ENCODE assay signal across 1 cellular context in the genomic region with DNA sequence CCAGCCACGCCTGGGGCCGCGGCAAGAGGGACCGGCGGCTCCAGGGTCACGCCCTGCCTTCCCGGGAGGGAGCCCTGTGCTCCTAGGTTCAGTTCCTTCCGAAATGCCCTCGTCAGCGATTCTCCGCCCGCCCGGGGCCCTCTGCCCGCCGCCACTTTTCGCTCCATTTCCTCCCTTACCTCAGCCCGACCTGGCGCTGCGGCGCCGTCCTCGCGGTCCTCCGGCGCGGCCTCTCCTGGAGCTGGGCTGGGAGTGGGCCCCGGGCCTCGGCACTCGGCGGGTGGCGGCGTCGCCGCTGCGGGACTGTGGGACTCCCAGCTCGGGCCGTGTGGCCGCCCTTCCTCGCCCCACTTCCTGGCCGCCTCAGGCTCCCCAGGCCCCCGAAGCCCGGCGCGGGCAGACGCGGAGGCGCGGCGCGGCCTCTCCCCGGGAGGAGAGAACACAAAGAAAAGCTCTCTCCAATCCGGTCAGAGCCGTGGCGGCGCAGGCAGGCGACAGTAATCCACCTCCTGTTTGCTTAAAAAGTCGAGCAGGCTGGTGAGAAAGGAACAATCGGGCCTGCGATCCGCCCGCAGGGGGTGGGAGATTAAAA.
TF ChIP-seq lines count a peak whose summit lies in the region.

No MANE protein-coding gene starts in this region.

TF ChIP-seq in HepG2, 621 proteins besides CTCF, POLR2A, EP300 and RAD21 (continued from another document):
- TF ChIP-seq CSRNP1 (CRISPR knock-in tag; IDR thresholded peaks at IDR 0.05) (no peak), ZNF841 (CRISPR knock-in tag; IDR thresholded peaks at IDR 0.05; ENCODE audit: borderline replicate concordance) (no peak), TFAP4 (IDR thresholded peaks at IDR 0.05; ENCODE audit: borderline replicate concordance, low read depth) (no peak), ZNF180 (CRISPR knock-in tag; IDR thresholded peaks at IDR 0.05; ENCODE audit: borderline replicate concordance, low read depth) (no peak), ZSCAN20 (CRISPR knock-in tag; IDR thresholded peaks at IDR 0.05; ENCODE audit: borderline replicate concordance) (peak; percentile 17; the same call in 1 of the 2 replicates), MAFK (conservative IDR thresholded peaks at IDR 0.05 in 1 of 2, IDR thresholded peaks at IDR 0.05 in 1 of 2; ENCODE audit: low read length in 2 of 2) (peak; percentile 85 to 87), STAT6 (CRISPR knock-in tag; IDR thresholded peaks at IDR 0.05; ENCODE audit: borderline replicate concordance) (no peak), TCF7L2 (IDR thresholded peaks at IDR 0.05; ENCODE audit: low read depth, low read length) (no peak), ZNF639 (CRISPR knock-in tag; conservative IDR thresholded peaks at IDR 0.05) (0 out of 2 replicates have a peak, but pooled peaks have one; percentile 23), ZSCAN30 (CRISPR knock-in tag; IDR thresholded peaks at IDR 0.05) (no peak), KDM5A (IDR thresholded peaks at IDR 0.05; ENCODE audit: borderline replicate concordance, low read length) (no peak), RBFOX2 (IDR thresholded peaks at IDR 0.05; ENCODE audit: low read depth, low read length) (peak; percentile 88), ZNF567 (CRISPR knock-in tag; IDR thresholded peaks at IDR 0.05; ENCODE audit: borderline replicate concordance) (no peak), ZFYVE20 (CRISPR knock-in tag; IDR thresholded peaks at IDR 0.05; ENCODE audit: borderline replicate concordance, low read depth) (no peak), ZNF768 (CRISPR knock-in tag; IDR thresholded peaks at IDR 0.05) (peak; percentile 41; the same call in 1 of the 2 replicates), TAF1 (CRISPR knock-in tag; IDR thresholded peaks at IDR 0.05) (peak; percentile 74; the same call in 1 of the 2 replicates), ZFP36L1 (CRISPR knock-in tag; IDR thresholded peaks at IDR 0.05) (no peak), HCFC1 (IDR thresholded peaks at IDR 0.05; ENCODE audit: low read depth, low read length) (no peak), TP53 (CRISPR knock-in tag; conservative IDR thresholded peaks at IDR 0.05) (no peak), SP1 (IDR thresholded peaks at IDR 0.05) (no peak), SP1 (CRISPR knock-in tag; IDR thresholded peaks at IDR 0.05) (no peak), ZNF703 (CRISPR knock-in tag; IDR thresholded peaks at IDR 0.05; ENCODE audit: borderline replicate concordance) (no peak)
- TF ChIP-seq, protein P1, sequence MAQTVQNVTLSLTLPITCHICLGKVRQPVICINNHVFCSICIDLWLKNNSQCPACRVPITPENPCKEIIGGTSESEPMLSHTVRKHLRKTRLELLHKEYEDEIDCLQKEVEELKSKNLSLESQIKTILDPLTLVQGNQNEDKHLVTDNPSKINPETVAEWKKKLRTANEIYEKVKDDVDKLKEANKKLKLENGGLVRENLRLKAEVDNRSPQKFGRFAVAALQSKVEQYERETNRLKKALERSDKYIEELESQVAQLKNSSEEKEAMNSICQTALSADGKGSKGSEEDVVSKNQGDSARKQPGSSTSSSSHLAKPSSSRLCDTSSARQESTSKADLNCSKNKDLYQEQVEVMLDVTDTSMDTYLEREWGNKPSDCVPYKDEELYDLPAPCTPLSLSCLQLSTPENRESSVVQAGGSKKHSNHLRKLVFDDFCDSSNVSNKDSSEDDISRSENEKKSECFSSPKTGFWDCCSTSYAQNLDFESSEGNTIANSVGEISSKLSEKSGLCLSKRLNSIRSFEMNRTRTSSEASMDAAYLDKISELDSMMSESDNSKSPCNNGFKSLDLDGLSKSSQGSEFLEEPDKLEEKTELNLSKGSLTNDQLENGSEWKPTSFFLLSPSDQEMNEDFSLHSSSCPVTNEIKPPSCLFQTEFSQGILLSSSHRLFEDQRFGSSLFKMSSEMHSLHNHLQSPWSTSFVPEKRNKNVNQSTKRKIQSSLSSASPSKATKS (CRISPR knock-in tag; IDR thresholded peaks at IDR 0.05) = no peak
- TF ChIP-seq, protein P2, sequence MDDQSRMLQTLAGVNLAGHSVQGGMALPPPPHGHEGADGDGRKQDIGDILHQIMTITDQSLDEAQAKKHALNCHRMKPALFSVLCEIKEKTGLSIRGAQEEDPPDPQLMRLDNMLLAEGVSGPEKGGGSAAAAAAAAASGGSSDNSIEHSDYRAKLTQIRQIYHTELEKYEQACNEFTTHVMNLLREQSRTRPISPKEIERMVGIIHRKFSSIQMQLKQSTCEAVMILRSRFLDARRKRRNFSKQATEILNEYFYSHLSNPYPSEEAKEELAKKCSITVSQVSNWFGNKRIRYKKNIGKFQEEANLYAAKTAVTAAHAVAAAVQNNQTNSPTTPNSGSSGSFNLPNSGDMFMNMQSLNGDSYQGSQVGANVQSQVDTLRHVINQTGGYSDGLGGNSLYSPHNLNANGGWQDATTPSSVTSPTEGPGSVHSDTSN (CRISPR knock-in tag; IDR thresholded peaks at IDR 0.05; ENCODE audit: borderline replicate concordance) = no peak
- TF ChIP-seq, protein P3, sequence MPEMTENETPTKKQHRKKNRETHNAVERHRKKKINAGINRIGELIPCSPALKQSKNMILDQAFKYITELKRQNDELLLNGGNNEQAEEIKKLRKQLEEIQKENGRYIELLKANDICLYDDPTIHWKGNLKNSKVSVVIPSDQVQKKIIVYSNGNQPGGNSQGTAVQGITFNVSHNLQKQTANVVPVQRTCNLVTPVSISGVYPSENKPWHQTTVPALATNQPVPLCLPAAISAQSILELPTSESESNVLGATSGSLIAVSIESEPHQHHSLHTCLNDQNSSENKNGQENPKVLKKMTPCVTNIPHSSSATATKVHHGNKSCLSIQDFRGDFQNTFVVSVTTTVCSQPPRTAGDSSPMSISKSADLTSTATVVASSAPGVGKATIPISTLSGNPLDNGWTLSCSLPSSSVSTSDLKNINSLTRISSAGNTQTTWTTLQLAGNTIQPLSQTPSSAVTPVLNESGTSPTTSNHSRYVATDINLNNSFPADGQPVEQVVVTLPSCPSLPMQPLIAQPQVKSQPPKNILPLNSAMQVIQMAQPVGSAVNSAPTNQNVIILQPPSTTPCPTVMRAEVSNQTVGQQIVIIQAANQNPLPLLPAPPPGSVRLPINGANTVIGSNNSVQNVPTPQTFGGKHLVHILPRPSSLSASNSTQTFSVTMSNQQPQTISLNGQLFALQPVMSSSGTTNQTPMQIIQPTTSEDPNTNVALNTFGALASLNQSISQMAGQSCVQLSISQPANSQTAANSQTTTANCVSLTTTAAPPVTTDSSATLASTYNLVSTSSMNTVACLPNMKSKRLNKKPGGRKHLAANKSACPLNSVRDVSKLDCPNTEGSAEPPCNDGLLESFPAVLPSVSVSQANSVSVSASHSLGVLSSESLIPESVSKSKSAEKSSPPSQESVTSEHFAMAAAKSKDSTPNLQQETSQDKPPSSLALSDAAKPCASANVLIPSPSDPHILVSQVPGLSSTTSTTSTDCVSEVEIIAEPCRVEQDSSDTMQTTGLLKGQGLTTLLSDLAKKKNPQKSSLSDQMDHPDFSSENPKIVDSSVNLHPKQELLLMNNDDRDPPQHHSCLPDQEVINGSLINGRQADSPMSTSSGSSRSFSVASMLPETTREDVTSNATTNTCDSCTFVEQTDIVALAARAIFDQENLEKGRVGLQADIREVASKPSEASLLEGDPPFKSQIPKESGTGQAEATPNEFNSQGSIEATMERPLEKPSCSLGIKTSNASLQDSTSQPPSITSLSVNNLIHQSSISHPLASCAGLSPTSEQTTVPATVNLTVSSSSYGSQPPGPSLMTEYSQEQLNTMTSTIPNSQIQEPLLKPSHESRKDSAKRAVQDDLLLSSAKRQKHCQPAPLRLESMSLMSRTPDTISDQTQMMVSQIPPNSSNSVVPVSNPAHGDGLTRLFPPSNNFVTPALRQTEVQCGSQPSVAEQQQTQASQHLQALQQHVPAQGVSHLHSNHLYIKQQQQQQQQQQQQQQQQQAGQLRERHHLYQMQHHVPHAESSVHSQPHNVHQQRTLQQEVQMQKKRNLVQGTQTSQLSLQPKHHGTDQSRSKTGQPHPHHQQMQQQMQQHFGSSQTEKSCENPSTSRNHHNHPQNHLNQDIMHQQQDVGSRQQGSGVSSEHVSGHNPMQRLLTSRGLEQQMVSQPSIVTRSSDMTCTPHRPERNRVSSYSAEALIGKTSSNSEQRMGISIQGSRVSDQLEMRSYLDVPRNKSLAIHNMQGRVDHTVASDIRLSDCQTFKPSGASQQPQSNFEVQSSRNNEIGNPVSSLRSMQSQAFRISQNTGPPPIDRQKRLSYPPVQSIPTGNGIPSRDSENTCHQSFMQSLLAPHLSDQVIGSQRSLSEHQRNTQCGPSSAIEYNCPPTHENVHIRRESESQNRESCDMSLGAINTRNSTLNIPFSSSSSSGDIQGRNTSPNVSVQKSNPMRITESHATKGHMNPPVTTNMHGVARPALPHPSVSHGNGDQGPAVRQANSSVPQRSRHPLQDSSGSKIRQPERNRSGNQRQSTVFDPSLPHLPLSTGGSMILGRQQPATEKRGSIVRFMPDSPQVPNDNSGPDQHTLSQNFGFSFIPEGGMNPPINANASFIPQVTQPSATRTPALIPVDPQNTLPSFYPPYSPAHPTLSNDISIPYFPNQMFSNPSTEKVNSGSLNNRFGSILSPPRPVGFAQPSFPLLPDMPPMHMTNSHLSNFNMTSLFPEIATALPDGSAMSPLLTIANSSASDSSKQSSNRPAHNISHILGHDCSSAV (CRISPR knock-in tag; IDR thresholded peaks at IDR 0.05; ENCODE audit: borderline replicate concordance) = no peak
- TF ChIP-seq, protein P4, sequence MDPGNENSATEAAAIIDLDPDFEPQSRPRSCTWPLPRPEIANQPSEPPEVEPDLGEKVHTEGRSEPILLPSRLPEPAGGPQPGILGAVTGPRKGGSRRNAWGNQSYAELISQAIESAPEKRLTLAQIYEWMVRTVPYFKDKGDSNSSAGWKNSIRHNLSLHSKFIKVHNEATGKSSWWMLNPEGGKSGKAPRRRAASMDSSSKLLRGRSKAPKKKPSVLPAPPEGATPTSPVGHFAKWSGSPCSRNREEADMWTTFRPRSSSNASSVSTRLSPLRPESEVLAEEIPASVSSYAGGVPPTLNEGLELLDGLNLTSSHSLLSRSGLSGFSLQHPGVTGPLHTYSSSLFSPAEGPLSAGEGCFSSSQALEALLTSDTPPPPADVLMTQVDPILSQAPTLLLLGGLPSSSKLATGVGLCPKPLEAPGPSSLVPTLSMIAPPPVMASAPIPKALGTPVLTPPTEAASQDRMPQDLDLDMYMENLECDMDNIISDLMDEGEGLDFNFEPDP (CRISPR knock-in tag; conservative IDR thresholded peaks at IDR 0.05) = no peak
